In genomic region chr9:91519520-91520270, GRCh38 we compare ENCODE assay signal across 1 cellular context.
TF ChIP-seq lines count a peak whose summit lies in the region.

No MANE protein-coding gene starts in this region.

TF ChIP-seq in K562, 482 proteins besides CTCF, POLR2A, EP300 and RAD21 (continued from another document):
- TF ChIP-seq, protein P1, sequence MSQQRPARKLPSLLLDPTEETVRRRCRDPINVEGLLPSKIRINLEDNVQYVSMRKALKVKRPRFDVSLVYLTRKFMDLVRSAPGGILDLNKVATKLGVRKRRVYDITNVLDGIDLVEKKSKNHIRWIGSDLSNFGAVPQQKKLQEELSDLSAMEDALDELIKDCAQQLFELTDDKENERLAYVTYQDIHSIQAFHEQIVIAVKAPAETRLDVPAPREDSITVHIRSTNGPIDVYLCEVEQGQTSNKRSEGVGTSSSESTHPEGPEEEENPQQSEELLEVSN (IDR thresholded peaks at IDR 0.05; ENCODE audit: borderline replicate concordance in 1 of 2, extremely low read depth in 1 of 2, insufficient read depth in 1 of 2, insufficient read length in 1 of 2, low read depth in 1 of 2, low read length in 1 of 2, poor library complexity in 1 of 2, severe bottlenecking in 1 of 2) = no peak
- TF ChIP-seq, protein P2, sequence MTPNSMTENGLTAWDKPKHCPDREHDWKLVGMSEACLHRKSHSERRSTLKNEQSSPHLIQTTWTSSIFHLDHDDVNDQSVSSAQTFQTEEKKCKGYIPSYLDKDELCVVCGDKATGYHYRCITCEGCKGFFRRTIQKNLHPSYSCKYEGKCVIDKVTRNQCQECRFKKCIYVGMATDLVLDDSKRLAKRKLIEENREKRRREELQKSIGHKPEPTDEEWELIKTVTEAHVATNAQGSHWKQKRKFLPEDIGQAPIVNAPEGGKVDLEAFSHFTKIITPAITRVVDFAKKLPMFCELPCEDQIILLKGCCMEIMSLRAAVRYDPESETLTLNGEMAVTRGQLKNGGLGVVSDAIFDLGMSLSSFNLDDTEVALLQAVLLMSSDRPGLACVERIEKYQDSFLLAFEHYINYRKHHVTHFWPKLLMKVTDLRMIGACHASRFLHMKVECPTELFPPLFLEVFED (CRISPR knock-in tag; conservative IDR thresholded peaks at IDR 0.05) = 0 out of 2 replicates have a peak, but pooled peaks have one; percentile 13
- TF ChIP-seq MLLT1 (IDR thresholded peaks at IDR 0.05) = 0 out of 4 replicates have a peak, but pooled peaks of 1 of the 2 experiments have one; percentile 37
- no peak for TF ChIP-seq CBFA2T3 (IDR thresholded peaks at IDR 0.05)
